In genomic region chr6:105388392-105388791, GRCh38 we compare ENCODE assay signal across 18 cellular contexts.
"Had no signal": no experiment of that assay in that cellular context is flagged by ENCODE, and none has a peak within 500 bp of the region (broad histone marks: within the 10 kb centered on the region; RNA-seq: fewer than 3 reads in every experiment).

No MANE protein-coding gene starts in this region.

- H3K4me3 ChIP-seq: thoracic aorta had no signal

- H3K9me3 Mint-ChIP-seq: activated CD4-positive, alpha-beta memory T cell treated with anti-CD3 and anti-CD28 coated beads, Interleukin-2, amount 10 ng/mL, durations not matched to agents 7 days and 5 days; activated naive CD8-positive, alpha-beta T cell treated with anti-CD3 and anti-CD28 coated beads for 36 hours; activated T-cell treated with anti-CD3 and anti-CD28 coated beads, Interleukin-2, amount 50 U/mL, for 4 hours; dendritic cell treated with granulocyte-macrophage colony-stimulating factor and Interleukin-4, amounts not matched to agents 40 ng/mL and 50 ng/mL, for 4 days; natural killer cell treated with Interleukin-12 subunit alpha and Interleukin-12 subunit beta and Interleukin-15 and Interleukin-18, amount 100 ng/mL, for 72 hours; WTC11 had no signal

- ATAC-seq: activated T-cell treated with anti-CD3 and anti-CD28 coated beads, Interleukin-2, amount 50 U/mL, for 4 hours; natural killer cell treated with Interleukin-12 subunit alpha and Interleukin-12 subunit beta and Interleukin-15 and Interleukin-18, amount 100 ng/mL, for 72 hours; WTC11 had no signal

- DNase-seq: activated CD4-positive, alpha-beta memory T cell treated with anti-CD3 and anti-CD28 coated beads, Interleukin-2, amount 10 ng/mL, durations not matched to agents 7 days and 5 days; activated CD4-positive, alpha-beta T cell treated with anti-CD3 and anti-CD28 coated beads for 4 hours; activated gamma-delta T cell; activated naive CD8-positive, alpha-beta T cell treated with anti-CD3 and anti-CD28 coated beads for 36 hours; activated T-cell treated with anti-CD3 and anti-CD28 coated beads, Interleukin-2, amount 50 U/mL, for 4 hours; aorta; cerebellar nuclear complex; effector memory CD4-positive, alpha-beta T cell; foreskin melanocyte; head of caudate nucleus; stimulated activated CD4-positive, alpha-beta T cell treated with anti-CD3 and anti-CD28 coated beads, Interleukin-12 subunit alpha, Interleukin-12 subunit beta, amount 100 ng/mL, for 4 hours; stimulated activated CD4-positive, alpha-beta T cell treated with anti-CD3 and anti-CD28 coated beads, Interleukin-2, amount 100 ng/mL, for 24 hours; T-helper 1 cell; T1000 had no signal

- H3K27me3 Mint-ChIP-seq: activated CD4-positive, alpha-beta memory T cell treated with anti-CD3 and anti-CD28 coated beads, Interleukin-2, amount 10 ng/mL, durations not matched to agents 7 days and 5 days; activated naive CD8-positive, alpha-beta T cell treated with anti-CD3 and anti-CD28 coated beads for 36 hours; dendritic cell treated with granulocyte-macrophage colony-stimulating factor and Interleukin-4, amounts not matched to agents 40 ng/mL and 50 ng/mL, for 4 days; natural killer cell treated with Interleukin-12 subunit alpha and Interleukin-12 subunit beta and Interleukin-15 and Interleukin-18, amount 100 ng/mL, for 72 hours had no signal

- H3K9me3 ChIP-seq: thoracic aorta had no signal

- H3K27ac Mint-ChIP-seq: activated CD4-positive, alpha-beta memory T cell treated with anti-CD3 and anti-CD28 coated beads, Interleukin-2, amount 10 ng/mL, durations not matched to agents 7 days and 5 days; activated naive CD8-positive, alpha-beta T cell treated with anti-CD3 and anti-CD28 coated beads for 36 hours; dendritic cell treated with granulocyte-macrophage colony-stimulating factor and Interleukin-4, amounts not matched to agents 40 ng/mL and 50 ng/mL, for 4 days; natural killer cell treated with Interleukin-12 subunit alpha and Interleukin-12 subunit beta and Interleukin-15 and Interleukin-18, amount 100 ng/mL, for 72 hours; WTC11 had no signal

- H3K36me3 ChIP-seq: thoracic aorta had no signal

- H3K4me3 Mint-ChIP-seq: activated CD4-positive, alpha-beta memory T cell treated with anti-CD3 and anti-CD28 coated beads, Interleukin-2, amount 10 ng/mL, durations not matched to agents 7 days and 5 days; activated naive CD8-positive, alpha-beta T cell treated with anti-CD3 and anti-CD28 coated beads for 36 hours; activated T-cell treated with anti-CD3 and anti-CD28 coated beads, Interleukin-2, amount 50 U/mL, for 4 hours; dendritic cell treated with granulocyte-macrophage colony-stimulating factor and Interleukin-4, amounts not matched to agents 40 ng/mL and 50 ng/mL, for 4 days; natural killer cell treated with Interleukin-12 subunit alpha and Interleukin-12 subunit beta and Interleukin-15 and Interleukin-18, amount 100 ng/mL, for 72 hours; WTC11 had no signal

- H3K27ac ChIP-seq: thoracic aorta had no signal
